In the genomic region with DNA sequence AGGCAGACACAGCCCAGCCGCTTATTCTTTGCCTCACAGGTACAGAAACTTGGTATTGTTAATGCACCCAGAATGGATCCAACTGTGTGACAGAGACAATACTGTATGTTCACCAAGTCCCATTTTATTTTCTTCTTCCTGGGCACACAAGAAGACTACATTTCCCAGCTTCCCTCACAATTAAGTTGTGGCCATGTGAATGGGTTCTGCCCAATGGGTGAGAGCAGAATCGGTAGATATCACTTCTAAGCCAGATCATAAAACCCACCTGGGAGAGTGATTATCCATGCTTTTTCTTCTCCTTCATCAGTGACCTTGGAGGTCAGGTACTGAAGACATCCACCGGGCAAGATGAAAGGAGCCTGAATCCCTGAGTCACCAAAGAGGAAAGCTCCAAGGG, we compare ENCODE assay signal across 18 cellular contexts.
A peak's percentile ranks its signal among the peaks of the same experiment; 100 is the strongest.
DNase-seq lines count a peak whose midpoint lies in the region; ATAC-seq, FAIRE-seq and TF ChIP-seq lines count a peak whose summit lies in the region.
"Had no signal": no experiment of that assay in that cellular context is flagged by ENCODE, and none has a peak within 500 bp of the region (broad histone marks: within the 10 kb centered on the region; RNA-seq: fewer than 3 reads in every experiment).

No MANE protein-coding gene starts in this region.

- peaks cover 47% of the 10 kb centered on the region for H3K27me3 ChIP-seq in HCT116 (ENCODE audit: insufficient read depth, low read length)
- peaks cover 0 to 9% of the 10 kb centered on the region in 2 experiments; a peak in 1 of 5 replicates for H3K27me3 ChIP-seq in K562 (ENCODE audit: control insufficient read depth in 2 of 2, insufficient read depth in 2 of 2, low read length in 2 of 2)

- POLR2A ChIA-PET in HCT116 (lab: Charles Lee), result no interaction called here
- POLR2A ChIA-PET in K562 (lab: Yijun Ruan, JAX), result no interaction called here

- ATAC-seq in HCT116 (peak; percentile 55; the same call in 1 of the 2 replicates), K562 (no peak)
- ATAC-seq in activated CD4-positive, CD25-positive, alpha-beta regulatory T cell treated with anti-CD3 and anti-CD28 coated beads, Interleukin-2, amount 50 U/mL, for 24 hours, result no peak

- H3K4me3 ChIP-seq in HCT116 (replicated peaks in 1 of 2; ENCODE audit: low read depth in 1 of 2, low read length in 2 of 2) (no peak overlapping the region), K562 (no peak overlapping the region)

- DNase-seq in HCT116 (ENCODE audit: low read depth, low spot score) (no peak), LoVo (ENCODE audit: low spot score) (peak; percentile 2), K562 (ENCODE audit: extremely low read depth in 1 of 4, low spot score in 3 of 4) (no peak), OCI-M2 (lab: John Stamatoyannopoulos, UW; ENCODE audit: unreplicated experiment) (no peak), occipital lobe (lab: John Stamatoyannopoulos, UW) (no peak)
- DNase-seq: C1 segment of cervical spinal cord; Calu3; CD4-positive, alpha-beta memory T cell; COR-L47; DMS53; DMS79 treated with DMSO at 0.1 percent for 48 hours; GF-D8; GOT3; H7; HFFc6 had no signal

- CTCF ChIA-PET in HCT116 (lab: Charles Lee) (no interaction called here), K562 (lab: Yijun Ruan, JAX; ENCODE audit: low intra/inter-chr PET ratio) (no interaction called here)

- no peaks in the 10 kb centered on the region for H3K36me3 ChIP-seq in HCT116 (ENCODE audit: control insufficient read depth in 1 of 2, insufficient read depth in 2 of 2, low read length in 2 of 2)
- H3K36me3 ChIP-seq in K562 (ENCODE audit: control insufficient read depth, insufficient read depth, low read length), result no peaks in the 10 kb centered on the region

- no peak for TF ChIP-seq POLR2A in HCT116 (IDR thresholded peaks at IDR 0.05; ENCODE audit: borderline replicate concordance, extremely low read depth, insufficient read depth, insufficient read length)
- no peak for TF ChIP-seq POLR2A in K562 (conservative IDR thresholded peaks at IDR 0.05)

- no peak for TF ChIP-seq EP300 in K562 (IDR thresholded peaks at IDR 0.05; ENCODE audit: low read length)

- H3K4me2 ChIP-seq in HCT116 (ENCODE audit: low read length) (peak overlapping the region; percentile 5; the same call in 1 of the 2 replicates), K562 (ENCODE audit: insufficient read depth, low read length) (no peak overlapping the region)

- RAD21 ChIA-PET in HCT116 (lab: Charles Lee; ENCODE audit: low non-redundant PET in 1 of 2, low total read pairs in 2 of 2, uncharacterized antibody in 2 of 2, unreplicated experiment in 2 of 2), result no interaction called here

- 4% methylated on average over 3 of the region's 3 CpGs for WGBS in K562 (ENCODE audit: insufficient coverage, low coverage, missing lambda C conversion rate)

- no peak overlapping the region for H2AFZ ChIP-seq in HCT116 (ENCODE audit: low read depth, low read length, poor library complexity, severe bottlenecking)
- no peak overlapping the region for H2AFZ ChIP-seq in K562 (ENCODE audit: low read depth, low read length)

- in situ Hi-C loops in K562 (cut with MboI), result no loop called here

- intact Hi-C loops in HCT116 (cut with micrococcal nuclease), result no loop called here
- intact Hi-C loops in K562 (cut with micrococcal nuclease), result no loop called here

- no peak for TF ChIP-seq RAD21 in HCT116 (IDR thresholded peaks at IDR 0.05; ENCODE audit: low read depth)
- no peak for TF ChIP-seq RAD21 in K562 (CRISPR knock-in tag; conservative IDR thresholded peaks at IDR 0.05 in 1 of 2, IDR thresholded peaks at IDR 0.05 in 1 of 2)

- no peak for FAIRE-seq in K562 (lab: Jason Lieb, UNC)
- FAIRE-seq: GM12891, GM18507 had no signal

- H3K27ac ChIP-seq in HCT116 (ENCODE audit: low read depth, low read length), result no peak overlapping the region
- no peak overlapping the region for H3K27ac ChIP-seq in K562 (ENCODE audit: extremely low read depth, low read depth, low read length)

- no peaks in the 10 kb centered on the region for H3K9me1 ChIP-seq in K562 (ENCODE audit: control insufficient read depth, insufficient read depth, low read length)

- BruUV-seq in HCT116 (replicated peaks; lab: Mats Ljungman, UMichigan) (no TSS peak), K562 (replicated peaks; lab: Mats Ljungman, UMichigan) (no TSS peak)

- H4K20me1 ChIP-seq in HCT116 (ENCODE audit: insufficient read depth) (no peaks in the 10 kb centered on the region), K562 (replicated peaks; ENCODE audit: control insufficient read depth, insufficient read depth, low read length) (0 out of 2 replicates have a peak, but pooled peaks cover under 1% of the 10 kb centered on the region)

- H3K9me3 ChIP-seq in HCT116 (ENCODE audit: control insufficient read depth in 1 of 2, insufficient read depth in 1 of 2, low read depth in 1 of 2, low read length in 2 of 2) (no peaks in the 10 kb centered on the region), K562 (replicated peaks; ENCODE audit: control insufficient read depth, insufficient read depth, low read depth, low read length) (no peaks in the 10 kb centered on the region)

- no peak for TF ChIP-seq CTCF in HCT116 (IDR thresholded peaks at IDR 0.05 in 2 of 3, conservative IDR thresholded peaks at IDR 0.05 in 1 of 3; ENCODE audit: borderline replicate concordance in 1 of 3, insufficient read depth in 1 of 3, low read depth in 2 of 3, low read length in 2 of 3)
- TF ChIP-seq CTCF in K562 (IDR thresholded peaks at IDR 0.05 in 2 of 3, conservative IDR thresholded peaks at IDR 0.05 in 1 of 3; ENCODE audit: insufficient read depth in 2 of 3, low read depth in 1 of 3, low read length in 3 of 3), result no peak

- H3K79me2 ChIP-seq in HCT116 (ENCODE audit: insufficient read depth, low read length) (no peaks in the 10 kb centered on the region), K562 (ENCODE audit: control insufficient read depth, insufficient read depth, low read length) (no peaks in the 10 kb centered on the region)

- peaks cover 0 to 5% of the 10 kb centered on the region in 2 experiments; a peak in 1 of 4 replicates for H3K4me1 ChIP-seq in HCT116 (ENCODE audit: control insufficient read depth in 1 of 2, insufficient read depth in 2 of 2, low read length in 2 of 2)
- no peaks in the 10 kb centered on the region; a peak in 1 of 5 replicates for H3K4me1 ChIP-seq in K562 (replicated peaks in 1 of 2; ENCODE audit: control insufficient read depth in 2 of 2, insufficient read depth in 2 of 2, low read length in 2 of 2)

- H3K9me2 ChIP-seq in HCT116 (ENCODE audit: insufficient read depth), result no peaks in the 10 kb centered on the region

- H3K9ac ChIP-seq in HCT116 (ENCODE audit: low read length) (no peak overlapping the region), K562 (ENCODE audit: insufficient read depth in 1 of 2, low read depth in 2 of 2, low read length in 2 of 2) (no peak overlapping the region)

TF ChIP-seq in HCT116, 20 proteins besides CTCF, POLR2A, EP300 and RAD21 (continues in another document):
- no peak for TF ChIP-seq MAX (IDR thresholded peaks at IDR 0.05)
- no peak for TF ChIP-seq CEBPB (IDR thresholded peaks at IDR 0.05; ENCODE audit: low read depth)

TF ChIP-seq in K562, 482 proteins besides CTCF, POLR2A, EP300 and RAD21 (continues in another document):
- peak; percentile 9 to 11; a peak in 1 of 4 replicates for TF ChIP-seq SIX5 (IDR thresholded peaks at IDR 0.05; ENCODE audit: borderline replicate concordance in 1 of 2, insufficient read depth in 1 of 2, low read depth in 1 of 2, low read length in 2 of 2)
- no peak for TF ChIP-seq ZNF384 (IDR thresholded peaks at IDR 0.05; ENCODE audit: low read depth, low read length)
- no peak for TF ChIP-seq DNMT1 (IDR thresholded peaks at IDR 0.05)
- TF ChIP-seq, protein P1, sequence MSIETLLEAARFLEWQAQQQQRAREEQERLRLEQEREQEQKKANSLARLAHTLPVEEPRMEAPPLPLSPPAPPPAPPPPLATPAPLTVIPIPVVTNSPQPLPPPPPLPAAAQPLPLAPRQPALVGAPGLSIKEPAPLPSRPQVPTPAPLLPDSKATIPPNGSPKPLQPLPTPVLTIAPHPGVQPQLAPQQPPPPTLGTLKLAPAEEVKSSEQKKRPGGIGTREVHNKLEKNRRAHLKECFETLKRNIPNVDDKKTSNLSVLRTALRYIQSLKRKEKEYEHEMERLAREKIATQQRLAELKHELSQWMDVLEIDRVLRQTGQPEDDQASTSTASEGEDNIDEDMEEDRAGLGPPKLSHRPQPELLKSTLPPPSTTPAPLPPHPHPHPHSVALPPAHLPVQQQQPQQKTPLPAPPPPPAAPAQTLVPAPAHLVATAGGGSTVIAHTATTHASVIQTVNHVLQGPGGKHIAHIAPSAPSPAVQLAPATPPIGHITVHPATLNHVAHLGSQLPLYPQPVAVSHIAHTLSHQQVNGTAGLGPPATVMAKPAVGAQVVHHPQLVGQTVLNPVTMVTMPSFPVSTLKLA (conservative IDR thresholded peaks at IDR 0.05), result no peak
- TF ChIP-seq MXD1 (CRISPR knock-in tag; IDR thresholded peaks at IDR 0.05; ENCODE audit: borderline replicate concordance, poor library complexity, severe bottlenecking), result no peak
- no peak for TF ChIP-seq CBX8 (IDR thresholded peaks at IDR 0.05; ENCODE audit: borderline replicate concordance, extremely low read depth, low read depth, low read length, poor library complexity, severe bottlenecking)
- no peak for TF ChIP-seq TEAD2 (tag; IDR thresholded peaks at IDR 0.05)
- no peak for TF ChIP-seq LEF1 (IDR thresholded peaks at IDR 0.05)
- peak; percentile 39 for TF ChIP-seq USF2 (CRISPR knock-in tag; IDR thresholded peaks at IDR 0.05)
- TF ChIP-seq TAF7 (tag; IDR thresholded peaks at IDR 0.05), result no peak
- no peak for TF ChIP-seq RBM39 (optimal IDR thresholded peaks at IDR 0.05; ENCODE audit: low read depth, low read length)
- TF ChIP-seq ELF4 (CRISPR knock-in tag; IDR thresholded peaks at IDR 0.05), result no peak

Comparison
In these comparisons a context has a peak if more than half of its experiments do, and no peak if none do; other contexts are left out.
1. Of the 22 proteins assayed by ChIP-seq in both K562 and HCT116: peak only in K562: none; only in HCT116: TCF7L2; in both: none; in neither: 21.